Comparison of ENCODE assay signal across 1 cellular context in the genomic region with DNA sequence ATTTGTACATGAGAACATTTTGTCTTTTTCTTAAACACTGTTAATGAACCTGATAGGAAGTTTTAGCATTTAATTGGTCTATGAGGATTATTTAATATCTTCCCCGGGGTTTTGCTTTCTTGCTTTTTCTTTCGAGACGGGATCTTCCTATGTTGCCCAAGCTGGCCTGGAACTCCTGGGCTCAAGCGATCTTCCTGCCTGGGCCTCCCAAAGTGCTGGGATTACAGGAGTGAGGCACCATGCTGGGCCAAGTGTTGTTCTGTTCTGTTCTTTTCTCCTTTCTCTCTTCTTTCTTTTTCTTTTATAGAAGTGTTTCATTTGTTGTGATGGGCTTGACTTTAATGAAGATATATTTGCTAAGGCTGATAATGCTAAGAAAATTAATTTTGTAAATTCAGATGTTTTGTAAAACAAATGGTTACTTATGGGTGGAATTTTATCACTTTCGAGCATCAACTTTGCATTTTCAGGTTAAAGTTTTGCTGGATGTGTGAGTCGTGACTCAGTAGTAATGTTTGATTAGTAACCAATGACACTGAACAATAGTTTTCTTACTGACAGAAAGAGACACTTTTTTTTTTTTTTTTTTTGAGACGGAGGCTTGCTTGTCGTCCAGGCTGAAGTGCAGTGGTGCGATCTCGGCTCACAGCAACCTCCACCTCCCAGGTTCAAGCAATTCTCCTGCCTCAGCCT.
A peak's percentile ranks its signal among the peaks of the same experiment; 100 is the strongest.
TF ChIP-seq lines count a peak whose summit lies in the region.

No MANE protein-coding gene starts in this region.

TF ChIP-seq in HepG2, 621 proteins besides CTCF, POLR2A, EP300 and RAD21:
- TF ChIP-seq DNMT3B (CRISPR knock-in tag; conservative IDR thresholded peaks at IDR 0.05) (no peak), DMAP1 (CRISPR knock-in tag; IDR thresholded peaks at IDR 0.05) (0 out of 2 replicates have a peak, but pooled peaks have one; percentile 11)
- TF ChIP-seq, protein P1, sequence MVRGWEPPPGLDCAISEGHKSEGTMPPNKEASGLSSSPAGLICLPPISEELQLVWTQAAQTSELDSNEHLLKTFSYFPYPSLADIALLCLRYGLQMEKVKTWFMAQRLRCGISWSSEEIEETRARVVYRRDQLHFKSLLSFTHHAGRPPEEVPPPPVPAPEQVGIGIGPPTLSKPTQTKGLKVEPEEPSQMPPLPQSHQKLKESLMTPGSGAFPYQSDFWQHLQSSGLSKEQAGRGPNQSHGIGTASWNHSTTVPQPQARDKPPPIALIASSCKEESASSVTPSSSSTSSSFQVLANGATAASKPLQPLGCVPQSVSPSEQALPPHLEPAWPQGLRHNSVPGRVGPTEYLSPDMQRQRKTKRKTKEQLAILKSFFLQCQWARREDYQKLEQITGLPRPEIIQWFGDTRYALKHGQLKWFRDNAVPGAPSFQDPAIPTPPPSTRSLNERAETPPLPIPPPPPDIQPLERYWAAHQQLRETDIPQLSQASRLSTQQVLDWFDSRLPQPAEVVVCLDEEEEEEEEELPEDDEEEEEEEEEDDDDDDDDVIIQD (CRISPR knock-in tag; IDR thresholded peaks at IDR 0.05; ENCODE audit: low read depth), result no peak
